In genomic region chr3:126490619-126491018, GRCh38 we compare ENCODE assay signal across 1 cellular context.
TF ChIP-seq lines count a peak whose summit lies in the region.

No MANE protein-coding gene starts in this region.

TF ChIP-seq in HCT116, 20 proteins besides CTCF, POLR2A, EP300 and RAD21 (continued from another document):
- TF ChIP-seq MAX (IDR thresholded peaks at IDR 0.05) = no peak
- TF ChIP-seq EGR1 (IDR thresholded peaks at IDR 0.05; ENCODE audit: low read depth) = no peak
- TF ChIP-seq EZH2phosphoT487 (IDR thresholded peaks at IDR 0.05; ENCODE audit: borderline replicate concordance) = no peak
